Comparison of ENCODE assay signal across 25 cellular contexts in the genomic region with DNA sequence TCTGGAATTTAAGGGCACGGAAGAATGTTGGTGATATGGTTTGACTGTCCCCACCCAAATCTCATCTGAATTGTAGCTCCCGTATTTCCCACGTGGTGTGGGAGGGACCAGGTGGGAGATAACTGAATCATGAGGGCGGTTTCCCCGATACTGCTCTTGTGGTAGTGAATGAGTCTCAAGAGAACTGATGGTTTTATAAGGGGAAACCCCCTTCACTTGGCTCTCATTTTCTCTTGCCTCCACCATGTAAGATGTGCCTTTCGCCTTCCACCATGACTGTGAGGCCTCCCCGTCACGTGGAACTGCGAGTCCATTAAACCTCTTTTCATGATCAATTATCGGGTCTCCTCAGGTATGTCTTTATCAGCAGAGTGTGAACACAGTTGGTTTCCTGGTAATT.
"Had no signal": no experiment of that assay in that cellular context is flagged by ENCODE, and none has a peak within 500 bp of the region (broad histone marks: within the 10 kb centered on the region; RNA-seq: fewer than 3 reads in every experiment).

No MANE protein-coding gene starts in this region.

- H3K36me3 ChIP-seq: SJCRH30 had no signal

- DNase-seq: activated CD4-positive, alpha-beta memory T cell treated with anti-CD3 and anti-CD28 coated beads, Interleukin-2, amount 10 ng/mL, durations not matched to agents 7 days and 5 days; activated CD4-positive, alpha-beta T cell treated with anti-CD3 and anti-CD28 coated beads for 36 hours; activated CD4-positive, alpha-beta T cell treated with anti-CD3 and anti-CD28 coated beads, Interleukin-2, amount 50 U/mL, for 1 hour; activated gamma-delta T cell treated with Interleukin-2 at 50 U/mL for 16 hours; activated naive CD4-positive, alpha-beta T cell treated with anti-CD3 and anti-CD28 coated beads, Interleukin-2, amount 10 ng/mL, durations not matched to agents 7 days and 5 days; activated naive CD8-positive, alpha-beta T cell treated with anti-CD3 and anti-CD28 coated beads for 36 hours; activated T-cell treated with anti-CD3 and anti-CD28 coated beads for 4 hours; activated T-cell treated with anti-CD3 and anti-CD28 coated beads, Interleukin-2, amount 50 U/mL, for 48 hours; cerebellar nuclear complex; KG1; NCI-H1048; NCI-H146; NCI-H187 treated with DMSO at 0.1 percent for 48 hours; NCI-H2081 treated with DMSO at 0.1 percent for 48 hours; NCI-H2171; NCI-H345; NCI-H510A; OCI-M1; RPMI8226; SJCRH30; SK-N-SH; T-helper 1 cell had no signal

- H3K4me2 ChIP-seq: SK-N-SH had no signal

- H3K4me3 ChIP-seq: SJCRH30 had no signal

- H3K9ac ChIP-seq: SK-N-SH had no signal

- H3K4me1 ChIP-seq: SJCRH30 had no signal

- ATAC-seq: activated CD4-positive, alpha-beta T cell treated with anti-CD3 and anti-CD28 coated beads for 36 hours; Panc1; Right ventricle myocardium inferior had no signal

- H3K9me3 ChIP-seq: SJCRH30, SK-N-SH had no signal

- H3K27me3 ChIP-seq: SJCRH30 had no signal

- H3K27ac ChIP-seq: SJCRH30, VCaP had no signal
